ENCODE assay signal across 9 cellular contexts in genomic region chr10:132482090-132482489, GRCh38. TPM values are rescaled to one million over a fixed set of nuclear protein-coding genes. Genes with fewer than 3 reads are reported as not detected.
DNase-seq lines count a peak whose midpoint lies in the region; ATAC-seq and TF ChIP-seq lines count a peak whose summit lies in the region.
"Had no signal": no experiment of that assay in that cellular context is flagged by ENCODE, and none has a peak within 500 bp of the region (broad histone marks: within the 10 kb centered on the region; RNA-seq: fewer than 3 reads in every experiment).

No MANE protein-coding gene starts in this region.

- H3K4me3 ChIP-seq in WI38 (ENCODE audit: low read depth, low read length) (peak overlapping the region; percentile 21), gastrocnemius medialis (no peak overlapping the region)

- H3K4me1 ChIP-seq in gastrocnemius medialis: peaks cover 24 to 25% of the 10 kb centered on the region in 2 donors

- intact Hi-C loops in Right ventricle myocardium superior (cut with DNase I): no loop called here
- intact Hi-C loops in gastrocnemius medialis (cut with DNase I; ENCODE audit: low total_unique reads): no loop called here

- no peak for TF ChIP-seq POLR2A in gastrocnemius medialis (IDR thresholded peaks at IDR 0.05)

- DNase-seq in GM04504 (ENCODE audit: low read depth): peak; percentile 30
- DNase-seq in Right ventricle myocardium superior: no peak
- peak in 1 of 2 donors; percentile 49 for DNase-seq in gastrocnemius medialis
- no peak for DNase-seq in NAMALWA (ENCODE audit: low spot score)
- DNase-seq in D341Med (ENCODE audit: low spot score): no peak
- DNase-seq in DMS 273 treated with DMSO at 0.1 percent for 48 hours (lab: John Stamatoyannopoulos, UW): no peak
- DNase-seq in NCI-H1105 (lab: John Stamatoyannopoulos, UW): no peak

- no peak for TF ChIP-seq CTCF in WI38 (IDR thresholded peaks at IDR 0.05; ENCODE audit: low read depth, low read length)
- TF ChIP-seq CTCF in gastrocnemius medialis (IDR thresholded peaks at IDR 0.05 in 4 of 5, conservative IDR thresholded peaks at IDR 0.05 in 1 of 5): no peak

- peak overlapping the region; percentile 66 to 69 (median 68) for H3K27ac ChIP-seq in gastrocnemius medialis

- ATAC-seq in Right ventricle myocardium superior (ENCODE audit: poor library complexity) (peak; percentile 77), gastrocnemius medialis (peak; percentile 51 to 57)
- ATAC-seq: naive thymus-derived CD8-positive, alpha-beta T cell had no signal

- no peaks in the 10 kb centered on the region for H3K9me3 ChIP-seq in gastrocnemius medialis

- H3K27me3 ChIP-seq in gastrocnemius medialis: no peaks in the 10 kb centered on the region

- in situ Hi-C loops in gastrocnemius medialis (cut with MboI; ENCODE audit: low sequenced_read_pairs in 4 of 4): no loop called here

- H3K36me3 ChIP-seq in gastrocnemius medialis: no peaks in the 10 kb centered on the region

RNA-seq across cellular contexts. Expression of gene INPP5A, which starts 55.5 kb away (rescaled TPM):
- total RNA-seq in Right ventricle myocardium superior (99.1 TPM), gastrocnemius medialis (100 to 1,000 TPM in 2 of 4 donors, 10 to 100 TPM in 2; 74.9 to 107 (median 92.4) TPM)
